Comparison of ENCODE assay signal across 1 cellular context in genomic region chr5:140362875-140363630, GRCh38.
TF ChIP-seq lines count a peak whose summit lies in the region.

No MANE protein-coding gene starts in this region.

TF ChIP-seq in HepG2, 621 proteins besides CTCF, POLR2A, EP300 and RAD21 (continued from another document and continues in another):
- TF ChIP-seq, protein P1, sequence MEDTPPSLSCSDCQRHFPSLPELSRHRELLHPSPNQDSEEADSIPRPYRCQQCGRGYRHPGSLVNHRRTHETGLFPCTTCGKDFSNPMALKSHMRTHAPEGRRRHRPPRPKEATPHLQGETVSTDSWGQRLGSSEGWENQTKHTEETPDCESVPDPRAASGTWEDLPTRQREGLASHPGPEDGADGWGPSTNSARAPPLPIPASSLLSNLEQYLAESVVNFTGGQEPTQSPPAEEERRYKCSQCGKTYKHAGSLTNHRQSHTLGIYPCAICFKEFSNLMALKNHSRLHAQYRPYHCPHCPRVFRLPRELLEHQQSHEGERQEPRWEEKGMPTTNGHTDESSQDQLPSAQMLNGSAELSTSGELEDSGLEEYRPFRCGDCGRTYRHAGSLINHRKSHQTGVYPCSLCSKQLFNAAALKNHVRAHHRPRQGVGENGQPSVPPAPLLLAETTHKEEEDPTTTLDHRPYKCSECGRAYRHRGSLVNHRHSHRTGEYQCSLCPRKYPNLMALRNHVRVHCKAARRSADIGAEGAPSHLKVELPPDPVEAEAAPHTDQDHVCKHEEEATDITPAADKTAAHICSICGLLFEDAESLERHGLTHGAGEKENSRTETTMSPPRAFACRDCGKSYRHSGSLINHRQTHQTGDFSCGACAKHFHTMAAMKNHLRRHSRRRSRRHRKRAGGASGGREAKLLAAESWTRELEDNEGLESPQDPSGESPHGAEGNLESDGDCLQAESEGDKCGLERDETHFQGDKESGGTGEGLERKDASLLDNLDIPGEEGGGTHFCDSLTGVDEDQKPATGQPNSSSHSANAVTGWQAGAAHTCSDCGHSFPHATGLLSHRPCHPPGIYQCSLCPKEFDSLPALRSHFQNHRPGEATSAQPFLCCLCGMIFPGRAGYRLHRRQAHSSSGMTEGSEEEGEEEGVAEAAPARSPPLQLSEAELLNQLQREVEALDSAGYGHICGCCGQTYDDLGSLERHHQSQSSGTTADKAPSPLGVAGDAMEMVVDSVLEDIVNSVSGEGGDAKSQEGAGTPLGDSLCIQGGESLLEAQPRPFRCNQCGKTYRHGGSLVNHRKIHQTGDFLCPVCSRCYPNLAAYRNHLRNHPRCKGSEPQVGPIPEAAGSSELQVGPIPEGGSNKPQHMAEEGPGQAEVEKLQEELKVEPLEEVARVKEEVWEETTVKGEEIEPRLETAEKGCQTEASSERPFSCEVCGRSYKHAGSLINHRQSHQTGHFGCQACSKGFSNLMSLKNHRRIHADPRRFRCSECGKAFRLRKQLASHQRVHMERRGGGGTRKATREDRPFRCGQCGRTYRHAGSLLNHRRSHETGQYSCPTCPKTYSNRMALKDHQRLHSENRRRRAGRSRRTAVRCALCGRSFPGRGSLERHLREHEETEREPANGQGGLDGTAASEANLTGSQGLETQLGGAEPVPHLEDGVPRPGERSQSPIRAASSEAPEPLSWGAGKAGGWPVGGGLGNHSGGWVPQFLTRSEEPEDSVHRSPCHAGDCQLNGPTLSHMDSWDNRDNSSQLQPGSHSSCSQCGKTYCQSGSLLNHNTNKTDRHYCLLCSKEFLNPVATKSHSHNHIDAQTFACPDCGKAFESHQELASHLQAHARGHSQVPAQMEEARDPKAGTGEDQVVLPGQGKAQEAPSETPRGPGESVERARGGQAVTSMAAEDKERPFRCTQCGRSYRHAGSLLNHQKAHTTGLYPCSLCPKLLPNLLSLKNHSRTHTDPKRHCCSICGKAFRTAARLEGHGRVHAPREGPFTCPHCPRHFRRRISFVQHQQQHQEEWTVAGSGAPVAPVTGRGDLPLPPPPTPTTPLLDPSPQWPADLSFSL (CRISPR knock-in tag; IDR thresholded peaks at IDR 0.05) = no peak; the same call in 1 of the 2 replicates
- TF ChIP-seq ZSCAN31 (CRISPR knock-in tag; IDR thresholded peaks at IDR 0.05; ENCODE audit: low read depth) = peak; percentile 60; the same call in 1 of the 2 replicates
- TF ChIP-seq ZNF546 (CRISPR knock-in tag; conservative IDR thresholded peaks at IDR 0.05) = 0 out of 2 replicates have a peak, but pooled peaks have one; percentile 46
- TF ChIP-seq KDM2A (CRISPR knock-in tag; IDR thresholded peaks at IDR 0.05; ENCODE audit: borderline replicate concordance, low read depth) = peak; percentile 81
- no peak for TF ChIP-seq ZNF512 (CRISPR knock-in tag; IDR thresholded peaks at IDR 0.05)
- peak; percentile 47; the same call in 1 of the 2 replicates for TF ChIP-seq RFX5 (IDR thresholded peaks at IDR 0.05; ENCODE audit: low read depth, low read length)
- TF ChIP-seq, protein P2, sequence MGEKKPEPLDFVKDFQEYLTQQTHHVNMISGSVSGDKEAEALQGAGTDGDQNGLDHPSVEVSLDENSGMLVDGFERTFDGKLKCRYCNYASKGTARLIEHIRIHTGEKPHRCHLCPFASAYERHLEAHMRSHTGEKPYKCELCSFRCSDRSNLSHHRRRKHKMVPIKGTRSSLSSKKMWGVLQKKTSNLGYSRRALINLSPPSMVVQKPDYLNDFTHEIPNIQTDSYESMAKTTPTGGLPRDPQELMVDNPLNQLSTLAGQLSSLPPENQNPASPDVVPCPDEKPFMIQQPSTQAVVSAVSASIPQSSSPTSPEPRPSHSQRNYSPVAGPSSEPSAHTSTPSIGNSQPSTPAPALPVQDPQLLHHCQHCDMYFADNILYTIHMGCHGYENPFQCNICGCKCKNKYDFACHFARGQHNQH (CRISPR knock-in tag; IDR thresholded peaks at IDR 0.05) = 0 out of 2 replicates have a peak, but pooled peaks have one; percentile 68
- TF ChIP-seq LRRFIP1 (CRISPR knock-in tag; conservative IDR thresholded peaks at IDR 0.05) = no peak
- peak; percentile 39; the same call in 1 of the 2 replicates for TF ChIP-seq ZNF333 (CRISPR knock-in tag; IDR thresholded peaks at IDR 0.05; ENCODE audit: borderline replicate concordance)
- no peak for TF ChIP-seq ZNF766 (CRISPR knock-in tag; IDR thresholded peaks at IDR 0.05; ENCODE audit: borderline replicate concordance)
- TF ChIP-seq CHD2 (IDR thresholded peaks at IDR 0.05; ENCODE audit: low read depth, low read length) = no peak
- no peak for TF ChIP-seq NFYB (CRISPR knock-in tag; IDR thresholded peaks at IDR 0.05)
- TF ChIP-seq, protein P3, sequence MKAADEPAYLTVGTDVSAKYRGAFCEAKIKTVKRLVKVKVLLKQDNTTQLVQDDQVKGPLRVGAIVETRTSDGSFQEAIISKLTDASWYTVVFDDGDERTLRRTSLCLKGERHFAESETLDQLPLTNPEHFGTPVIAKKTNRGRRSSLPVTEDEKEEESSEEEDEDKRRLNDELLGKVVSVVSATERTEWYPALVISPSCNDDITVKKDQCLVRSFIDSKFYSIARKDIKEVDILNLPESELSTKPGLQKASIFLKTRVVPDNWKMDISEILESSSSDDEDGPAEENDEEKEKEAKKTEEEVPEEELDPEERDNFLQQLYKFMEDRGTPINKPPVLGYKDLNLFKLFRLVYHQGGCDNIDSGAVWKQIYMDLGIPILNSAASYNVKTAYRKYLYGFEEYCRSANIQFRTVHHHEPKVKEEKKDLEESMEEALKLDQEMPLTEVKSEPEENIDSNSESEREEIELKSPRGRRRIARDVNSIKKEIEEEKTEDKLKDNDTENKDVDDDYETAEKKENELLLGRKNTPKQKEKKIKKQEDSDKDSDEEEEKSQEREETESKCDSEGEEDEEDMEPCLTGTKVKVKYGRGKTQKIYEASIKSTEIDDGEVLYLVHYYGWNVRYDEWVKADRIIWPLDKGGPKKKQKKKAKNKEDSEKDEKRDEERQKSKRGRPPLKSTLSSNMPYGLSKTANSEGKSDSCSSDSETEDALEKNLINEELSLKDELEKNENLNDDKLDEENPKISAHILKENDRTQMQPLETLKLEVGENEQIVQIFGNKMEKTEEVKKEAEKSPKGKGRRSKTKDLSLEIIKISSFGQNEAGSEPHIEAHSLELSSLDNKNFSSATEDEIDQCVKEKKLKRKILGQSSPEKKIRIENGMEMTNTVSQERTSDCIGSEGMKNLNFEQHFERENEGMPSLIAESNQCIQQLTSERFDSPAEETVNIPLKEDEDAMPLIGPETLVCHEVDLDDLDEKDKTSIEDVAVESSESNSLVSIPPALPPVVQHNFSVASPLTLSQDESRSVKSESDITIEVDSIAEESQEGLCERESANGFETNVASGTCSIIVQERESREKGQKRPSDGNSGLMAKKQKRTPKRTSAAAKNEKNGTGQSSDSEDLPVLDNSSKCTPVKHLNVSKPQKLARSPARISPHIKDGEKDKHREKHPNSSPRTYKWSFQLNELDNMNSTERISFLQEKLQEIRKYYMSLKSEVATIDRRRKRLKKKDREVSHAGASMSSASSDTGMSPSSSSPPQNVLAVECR (CRISPR knock-in tag; IDR thresholded peaks at IDR 0.05; ENCODE audit: borderline replicate concordance) = no peak; the same call in 1 of the 2 replicates
- peak; percentile 72; the same call in 1 of the 2 replicates for TF ChIP-seq RARA (CRISPR knock-in tag; IDR thresholded peaks at IDR 0.05)
- TF ChIP-seq TOE1 (CRISPR knock-in tag; IDR thresholded peaks at IDR 0.05) = no peak
- no peak for TF ChIP-seq CAMTA2 (CRISPR knock-in tag; IDR thresholded peaks at IDR 0.05; ENCODE audit: borderline replicate concordance)
- TF ChIP-seq ZNF761 (CRISPR knock-in tag; conservative IDR thresholded peaks at IDR 0.05) = peak; percentile 76; the same call in 1 of the 2 replicates
- TF ChIP-seq SRSF9 (IDR thresholded peaks at IDR 0.05; ENCODE audit: borderline replicate concordance, insufficient read depth, low read depth, low read length, poor library complexity, severe bottlenecking) = no peak
- TF ChIP-seq ZNF230 (CRISPR knock-in tag; IDR thresholded peaks at IDR 0.05) = 0 out of 2 replicates have a peak, but pooled peaks have one; percentile 61
- no peak for TF ChIP-seq ZNF543 (CRISPR knock-in tag; IDR thresholded peaks at IDR 0.05)
- TF ChIP-seq KLF15 (CRISPR knock-in tag; IDR thresholded peaks at IDR 0.05; ENCODE audit: borderline replicate concordance) = no peak
- TF ChIP-seq, protein P4, sequence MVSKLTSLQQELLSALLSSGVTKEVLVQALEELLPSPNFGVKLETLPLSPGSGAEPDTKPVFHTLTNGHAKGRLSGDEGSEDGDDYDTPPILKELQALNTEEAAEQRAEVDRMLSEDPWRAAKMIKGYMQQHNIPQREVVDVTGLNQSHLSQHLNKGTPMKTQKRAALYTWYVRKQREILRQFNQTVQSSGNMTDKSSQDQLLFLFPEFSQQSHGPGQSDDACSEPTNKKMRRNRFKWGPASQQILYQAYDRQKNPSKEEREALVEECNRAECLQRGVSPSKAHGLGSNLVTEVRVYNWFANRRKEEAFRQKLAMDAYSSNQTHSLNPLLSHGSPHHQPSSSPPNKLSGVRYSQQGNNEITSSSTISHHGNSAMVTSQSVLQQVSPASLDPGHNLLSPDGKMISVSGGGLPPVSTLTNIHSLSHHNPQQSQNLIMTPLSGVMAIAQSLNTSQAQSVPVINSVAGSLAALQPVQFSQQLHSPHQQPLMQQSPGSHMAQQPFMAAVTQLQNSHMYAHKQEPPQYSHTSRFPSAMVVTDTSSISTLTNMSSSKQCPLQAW (CRISPR knock-in tag; IDR thresholded peaks at IDR 0.05) = peak; percentile 76
- no peak for TF ChIP-seq U2AF1 (optimal IDR thresholded peaks at IDR 0.05; ENCODE audit: low read depth, low read length)
- peak; percentile 45; the same call in 1 of the 2 replicates for TF ChIP-seq E2F5 (CRISPR knock-in tag; conservative IDR thresholded peaks at IDR 0.05)
- TF ChIP-seq HOXD1 (CRISPR knock-in tag; IDR thresholded peaks at IDR 0.05) = no peak
- TF ChIP-seq ZNF180 (CRISPR knock-in tag; IDR thresholded peaks at IDR 0.05; ENCODE audit: borderline replicate concordance, low read depth) = no peak
- TF ChIP-seq ZNF207 (IDR thresholded peaks at IDR 0.05; ENCODE audit: borderline replicate concordance) = no peak
- TF ChIP-seq, protein P5, sequence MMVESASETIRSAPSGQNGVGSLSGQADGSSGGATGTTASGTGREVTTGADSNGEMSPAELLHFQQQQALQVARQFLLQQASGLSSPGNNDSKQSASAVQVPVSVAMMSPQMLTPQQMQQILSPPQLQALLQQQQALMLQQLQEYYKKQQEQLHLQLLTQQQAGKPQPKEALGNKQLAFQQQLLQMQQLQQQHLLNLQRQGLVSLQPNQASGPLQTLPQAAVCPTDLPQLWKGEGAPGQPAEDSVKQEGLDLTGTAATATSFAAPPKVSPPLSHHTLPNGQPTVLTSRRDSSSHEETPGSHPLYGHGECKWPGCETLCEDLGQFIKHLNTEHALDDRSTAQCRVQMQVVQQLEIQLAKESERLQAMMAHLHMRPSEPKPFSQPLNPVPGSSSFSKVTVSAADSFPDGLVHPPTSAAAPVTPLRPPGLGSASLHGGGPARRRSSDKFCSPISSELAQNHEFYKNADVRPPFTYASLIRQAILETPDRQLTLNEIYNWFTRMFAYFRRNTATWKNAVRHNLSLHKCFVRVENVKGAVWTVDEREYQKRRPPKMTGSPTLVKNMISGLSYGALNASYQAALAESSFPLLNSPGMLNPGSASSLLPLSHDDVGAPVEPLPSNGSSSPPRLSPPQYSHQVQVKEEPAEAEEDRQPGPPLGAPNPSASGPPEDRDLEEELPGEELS (CRISPR knock-in tag; IDR thresholded peaks at IDR 0.05) = no peak
- TF ChIP-seq ESRRA (CRISPR knock-in tag; IDR thresholded peaks at IDR 0.05; ENCODE audit: low read depth) = 0 out of 2 replicates have a peak, but pooled peaks have one; percentile 46
- peak; percentile 19; the same call in 1 of the 2 replicates for TF ChIP-seq KMT2B (CRISPR knock-in tag; IDR thresholded peaks at IDR 0.05)
- no peak for TF ChIP-seq MIXL1 (CRISPR knock-in tag; IDR thresholded peaks at IDR 0.05)
- TF ChIP-seq FOSL1 (CRISPR knock-in tag; IDR thresholded peaks at IDR 0.05; ENCODE audit: borderline replicate concordance) = no peak
- no peak for TF ChIP-seq ZNF569 (CRISPR knock-in tag; IDR thresholded peaks at IDR 0.05; ENCODE audit: borderline replicate concordance)
- peak; percentile 99 for TF ChIP-seq RXRA (CRISPR knock-in tag; IDR thresholded peaks at IDR 0.05)
- peak; percentile 23; the same call in 1 of the 2 replicates for TF ChIP-seq KDM5B (CRISPR knock-in tag; IDR thresholded peaks at IDR 0.05; ENCODE audit: borderline replicate concordance)
- no peak for TF ChIP-seq ZC3H4 (CRISPR knock-in tag; IDR thresholded peaks at IDR 0.05; ENCODE audit: borderline replicate concordance)
- TF ChIP-seq ZC3H13 (CRISPR knock-in tag; IDR thresholded peaks at IDR 0.05) = 0 out of 2 replicates have a peak, but pooled peaks have one; percentile 34
- TF ChIP-seq ARNTL (CRISPR knock-in tag; IDR thresholded peaks at IDR 0.05) = no peak
- TF ChIP-seq ZFP62 (CRISPR knock-in tag; IDR thresholded peaks at IDR 0.05) = no peak
- peak; percentile 36; the same call in 1 of the 2 replicates for TF ChIP-seq RFX3 (CRISPR knock-in tag; IDR thresholded peaks at IDR 0.05)
- TF ChIP-seq ZSCAN22 (CRISPR knock-in tag; IDR thresholded peaks at IDR 0.05) = no peak
- peak; percentile 58; the same call in 1 of the 2 replicates for TF ChIP-seq NFKB2 (CRISPR knock-in tag; IDR thresholded peaks at IDR 0.05; ENCODE audit: borderline replicate concordance)
